Comparison of ENCODE assay signal across 1 cellular context in the genomic region with DNA sequence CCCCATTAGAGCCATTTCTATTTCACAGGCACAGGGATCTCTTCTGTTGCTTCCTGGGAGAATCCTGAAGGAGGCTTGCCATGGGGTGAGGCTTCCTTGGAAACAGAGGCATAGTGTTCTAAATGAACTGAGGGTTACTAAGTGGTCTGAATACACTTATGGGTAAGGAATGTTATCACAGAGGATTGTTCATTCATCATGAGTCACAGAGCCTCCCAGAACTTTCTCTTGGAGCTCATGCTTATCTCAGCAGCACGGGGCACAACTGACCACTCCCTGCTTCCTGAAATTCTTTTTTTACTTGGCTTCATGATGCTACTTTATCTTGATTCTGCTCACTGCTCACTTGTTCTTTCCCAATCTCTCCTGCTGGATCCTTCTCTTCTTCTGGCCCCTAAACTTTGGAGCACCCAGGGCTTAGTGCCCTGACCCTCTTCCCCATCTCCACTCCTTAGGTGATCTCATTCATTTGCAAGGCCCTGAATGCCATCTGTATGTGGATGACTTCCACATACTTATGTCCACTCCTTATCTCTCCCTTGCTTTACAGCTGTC.
TF ChIP-seq lines count a peak whose summit lies in the region.

No MANE protein-coding gene starts in this region.

TF ChIP-seq in K562, 482 proteins besides CTCF, POLR2A, EP300 and RAD21 (continued from another document and continues in another):
- TF ChIP-seq, protein P1, sequence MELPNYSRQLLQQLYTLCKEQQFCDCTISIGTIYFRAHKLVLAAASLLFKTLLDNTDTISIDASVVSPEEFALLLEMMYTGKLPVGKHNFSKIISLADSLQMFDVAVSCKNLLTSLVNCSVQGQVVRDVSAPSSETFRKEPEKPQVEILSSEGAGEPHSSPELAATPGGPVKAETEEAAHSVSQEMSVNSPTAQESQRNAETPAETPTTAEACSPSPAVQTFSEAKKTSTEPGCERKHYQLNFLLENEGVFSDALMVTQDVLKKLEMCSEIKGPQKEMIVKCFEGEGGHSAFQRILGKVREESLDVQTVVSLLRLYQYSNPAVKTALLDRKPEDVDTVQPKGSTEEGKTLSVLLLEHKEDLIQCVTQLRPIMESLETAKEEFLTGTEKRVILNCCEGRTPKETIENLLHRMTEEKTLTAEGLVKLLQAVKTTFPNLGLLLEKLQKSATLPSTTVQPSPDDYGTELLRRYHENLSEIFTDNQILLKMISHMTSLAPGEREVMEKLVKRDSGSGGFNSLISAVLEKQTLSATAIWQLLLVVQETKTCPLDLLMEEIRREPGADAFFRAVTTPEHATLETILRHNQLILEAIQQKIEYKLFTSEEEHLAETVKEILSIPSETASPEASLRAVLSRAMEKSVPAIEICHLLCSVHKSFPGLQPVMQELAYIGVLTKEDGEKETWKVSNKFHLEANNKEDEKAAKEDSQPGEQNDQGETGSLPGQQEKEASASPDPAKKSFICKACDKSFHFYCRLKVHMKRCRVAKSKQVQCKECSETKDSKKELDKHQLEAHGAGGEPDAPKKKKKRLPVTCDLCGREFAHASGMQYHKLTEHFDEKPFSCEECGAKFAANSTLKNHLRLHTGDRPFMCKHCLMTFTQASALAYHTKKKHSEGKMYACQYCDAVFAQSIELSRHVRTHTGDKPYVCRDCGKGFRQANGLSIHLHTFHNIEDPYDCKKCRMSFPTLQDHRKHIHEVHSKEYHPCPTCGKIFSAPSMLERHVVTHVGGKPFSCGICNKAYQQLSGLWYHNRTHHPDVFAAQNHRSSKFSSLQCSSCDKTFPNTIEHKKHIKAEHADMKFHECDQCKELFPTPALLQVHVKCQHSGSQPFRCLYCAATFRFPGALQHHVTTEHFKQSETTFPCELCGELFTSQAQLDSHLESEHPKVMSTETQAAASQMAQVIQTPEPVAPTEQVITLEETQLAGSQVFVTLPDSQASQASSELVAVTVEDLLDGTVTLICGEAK (IDR thresholded peaks at IDR 0.05): 0 out of 2 replicates have a peak, but pooled peaks have one; percentile 38
- TF ChIP-seq, protein P1 (CRISPR knock-in tag; IDR thresholded peaks at IDR 0.05): no peak
- TF ChIP-seq HNRNPUL1 (IDR thresholded peaks at IDR 0.05; ENCODE audit: low read length) (no peak), SMARCC2 (IDR thresholded peaks at IDR 0.05; ENCODE audit: low read depth) (peak; percentile 95), BHLHE40 (IDR thresholded peaks at IDR 0.05; ENCODE audit: low read length) (peak; percentile 86), OTX1 (CRISPR knock-in tag; IDR thresholded peaks at IDR 0.05) (no peak), ZNF551 (CRISPR knock-in tag; IDR thresholded peaks at IDR 0.05) (no peak), ZC3H8 (IDR thresholded peaks at IDR 0.05) (no peak), JUN (IDR thresholded peaks at IDR 0.05; ENCODE audit: borderline replicate concordance, low read depth, low read length) (peak; percentile 83), JUN (CRISPR knock-in tag; IDR thresholded peaks at IDR 0.05; ENCODE audit: borderline replicate concordance) (no peak), TCF15 (CRISPR knock-in tag; IDR thresholded peaks at IDR 0.05) (no peak), ARID3A (IDR thresholded peaks at IDR 0.05; ENCODE audit: borderline replicate concordance, low read depth, low read length) (0 out of 2 replicates have a peak, but pooled peaks have one; percentile 56), TBP (optimal IDR thresholded peaks at IDR 0.05; ENCODE audit: low read depth, low read length) (no peak), TAF1 (IDR thresholded peaks at IDR 0.05; ENCODE audit: control insufficient read depth, extremely low read depth, insufficient read depth, low read length, severe bottlenecking) (no peak), ZNF212 (CRISPR knock-in tag; IDR thresholded peaks at IDR 0.05) (no peak), MLX (CRISPR knock-in tag; conservative IDR thresholded peaks at IDR 0.05) (no peak), BMI1 (IDR thresholded peaks at IDR 0.05; ENCODE audit: low read length) (no peak), MAFK (IDR thresholded peaks at IDR 0.05; ENCODE audit: low read length) (peak; percentile 34; the same call in 1 of the 2 replicates), EHMT2 (IDR thresholded peaks at IDR 0.05) (no peak; the same call in none of the 2 replicates), ATF3 (IDR thresholded peaks at IDR 0.05) (peak; percentile 90), ATF3 (CRISPR knock-in tag; conservative IDR thresholded peaks at IDR 0.05) (0 out of 2 replicates have a peak, but pooled peaks have one; percentile 35), JUND (IDR thresholded peaks at IDR 0.05; ENCODE audit: borderline replicate concordance, low read depth, low read length) (peak; percentile 96), JUND (tag; IDR thresholded peaks at IDR 0.05; ENCODE audit: borderline replicate concordance, low read depth, low read length) (peak; percentile 89; the same call in 2 of the 3 replicates), CREM (IDR thresholded peaks at IDR 0.05; ENCODE audit: low read depth) (peak; percentile 56; the same call in 1 of the 2 replicates), TEAD4 (IDR thresholded peaks at IDR 0.05; ENCODE audit: low read length) (peak; percentile 89), TEAD4 (CRISPR knock-in tag; IDR thresholded peaks at IDR 0.05; ENCODE audit: borderline replicate concordance) (no peak), PURB (CRISPR knock-in tag; IDR thresholded peaks at IDR 0.05; ENCODE audit: low read depth) (no peak), BRD4 (IDR thresholded peaks at IDR 0.05) (no peak), TSHZ1 (CRISPR knock-in tag; IDR thresholded peaks at IDR 0.05) (no peak)
- TF ChIP-seq, protein P2, sequence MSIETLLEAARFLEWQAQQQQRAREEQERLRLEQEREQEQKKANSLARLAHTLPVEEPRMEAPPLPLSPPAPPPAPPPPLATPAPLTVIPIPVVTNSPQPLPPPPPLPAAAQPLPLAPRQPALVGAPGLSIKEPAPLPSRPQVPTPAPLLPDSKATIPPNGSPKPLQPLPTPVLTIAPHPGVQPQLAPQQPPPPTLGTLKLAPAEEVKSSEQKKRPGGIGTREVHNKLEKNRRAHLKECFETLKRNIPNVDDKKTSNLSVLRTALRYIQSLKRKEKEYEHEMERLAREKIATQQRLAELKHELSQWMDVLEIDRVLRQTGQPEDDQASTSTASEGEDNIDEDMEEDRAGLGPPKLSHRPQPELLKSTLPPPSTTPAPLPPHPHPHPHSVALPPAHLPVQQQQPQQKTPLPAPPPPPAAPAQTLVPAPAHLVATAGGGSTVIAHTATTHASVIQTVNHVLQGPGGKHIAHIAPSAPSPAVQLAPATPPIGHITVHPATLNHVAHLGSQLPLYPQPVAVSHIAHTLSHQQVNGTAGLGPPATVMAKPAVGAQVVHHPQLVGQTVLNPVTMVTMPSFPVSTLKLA (conservative IDR thresholded peaks at IDR 0.05): peak in 1 of 2 experiments; percentile 61; a peak in 3 of 4 replicates
- TF ChIP-seq, protein P3, sequence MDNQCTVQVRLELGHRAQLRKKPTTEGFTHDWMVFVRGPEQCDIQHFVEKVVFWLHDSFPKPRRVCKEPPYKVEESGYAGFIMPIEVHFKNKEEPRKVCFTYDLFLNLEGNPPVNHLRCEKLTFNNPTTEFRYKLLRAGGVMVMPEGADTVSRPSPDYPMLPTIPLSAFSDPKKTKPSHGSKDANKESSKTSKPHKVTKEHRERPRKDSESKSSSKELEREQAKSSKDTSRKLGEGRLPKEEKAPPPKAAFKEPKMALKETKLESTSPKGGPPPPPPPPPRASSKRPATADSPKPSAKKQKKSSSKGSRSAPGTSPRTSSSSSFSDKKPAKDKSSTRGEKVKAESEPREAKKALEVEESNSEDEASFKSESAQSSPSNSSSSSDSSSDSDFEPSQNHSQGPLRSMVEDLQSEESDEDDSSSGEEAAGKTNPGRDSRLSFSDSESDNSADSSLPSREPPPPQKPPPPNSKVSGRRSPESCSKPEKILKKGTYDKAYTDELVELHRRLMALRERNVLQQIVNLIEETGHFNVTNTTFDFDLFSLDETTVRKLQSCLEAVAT (IDR thresholded peaks at IDR 0.05): peak in 1 of 2 experiments; percentile 51; a peak in 1 of 4 replicates
- TF ChIP-seq, protein P4, sequence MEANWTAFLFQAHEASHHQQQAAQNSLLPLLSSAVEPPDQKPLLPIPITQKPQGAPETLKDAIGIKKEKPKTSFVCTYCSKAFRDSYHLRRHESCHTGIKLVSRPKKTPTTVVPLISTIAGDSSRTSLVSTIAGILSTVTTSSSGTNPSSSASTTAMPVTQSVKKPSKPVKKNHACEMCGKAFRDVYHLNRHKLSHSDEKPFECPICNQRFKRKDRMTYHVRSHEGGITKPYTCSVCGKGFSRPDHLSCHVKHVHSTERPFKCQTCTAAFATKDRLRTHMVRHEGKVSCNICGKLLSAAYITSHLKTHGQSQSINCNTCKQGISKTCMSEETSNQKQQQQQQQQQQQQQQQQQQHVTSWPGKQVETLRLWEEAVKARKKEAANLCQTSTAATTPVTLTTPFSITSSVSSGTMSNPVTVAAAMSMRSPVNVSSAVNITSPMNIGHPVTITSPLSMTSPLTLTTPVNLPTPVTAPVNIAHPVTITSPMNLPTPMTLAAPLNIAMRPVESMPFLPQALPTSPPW (CRISPR knock-in tag; IDR thresholded peaks at IDR 0.05): peak; percentile 22; the same call in 1 of the 2 replicates
